Comparison of ENCODE assay signal across 15 cellular contexts in genomic region chr4:151458148-151458547, GRCh38. TPM values are rescaled to one million over a fixed set of nuclear protein-coding genes. Genes with fewer than 3 reads are reported as not detected.
DNase-seq lines count a peak whose midpoint lies in the region; ATAC-seq, FAIRE-seq and TF ChIP-seq lines count a peak whose summit lies in the region.
"Had no signal": no experiment of that assay in that cellular context is flagged by ENCODE, and none has a peak within 500 bp of the region (broad histone marks: within the 10 kb centered on the region; RNA-seq: fewer than 3 reads in every experiment).

No MANE protein-coding gene starts in this region.

- TF ChIP-seq POLR2A in stomach (IDR thresholded peaks at IDR 0.05): no peak

- H3K27me3 ChIP-seq in bronchial epithelial cell (ENCODE audit: control insufficient read depth, insufficient read depth, low read length) (no peaks in the 10 kb centered on the region), stomach (no peaks in the 10 kb centered on the region), upper lobe of right lung (no peaks in the 10 kb centered on the region), colonic mucosa (no peaks in the 10 kb centered on the region)

- DNase-seq in bronchial epithelial cell (ENCODE audit: low read depth) (peak; percentile 6), nephron progenitor cell (no peak), stomach (no peak), upper lobe of right lung (no peak), NCI-H345 (lab: John Stamatoyannopoulos, UW) (no peak), NCI-H1694 treated with DMSO at 0.1 percent for 48 hours (lab: John Stamatoyannopoulos, UW) (no peak), colonic mucosa (no peak)
- DNase-seq: Calu3; CD4-positive, alpha-beta T cell; HCEC 1CT; NCI-H1436 treated with DMSO at 0.1 percent for 48 hours; NCI-H2081 had no signal

- H3K36me3 ChIP-seq in bronchial epithelial cell (ENCODE audit: control insufficient read depth, insufficient read depth, low read length) (no peaks in the 10 kb centered on the region), stomach (no peaks in the 10 kb centered on the region), upper lobe of right lung (no peaks in the 10 kb centered on the region), colonic mucosa (no peaks in the 10 kb centered on the region)

- H3K36me3 Mint-ChIP-seq in nephron progenitor cell (ENCODE audit: low read depth): no peaks in the 10 kb centered on the region

- no peak overlapping the region for H3K9ac ChIP-seq in colonic mucosa (ENCODE audit: low read depth in 2 of 2, low read length in 2 of 2)

- H3K9me3 Mint-ChIP-seq in nephron progenitor cell: no peaks in the 10 kb centered on the region
- H3K9me3 Mint-ChIP-seq: CD4-positive, alpha-beta T cell had no signal

- H3K9me3 ChIP-seq in stomach (no peaks in the 10 kb centered on the region), upper lobe of right lung (no peaks in the 10 kb centered on the region), colonic mucosa (no peaks in the 10 kb centered on the region)

- TF ChIP-seq EP300 in stomach (IDR thresholded peaks at IDR 0.05): no peak

- no peak for ATAC-seq in upper lobe of right lung

- H3K4me1 ChIP-seq in stomach (peaks cover 0 to 17% (median 10%) of the 10 kb centered on the region in 4 donors), upper lobe of right lung (no peaks in the 10 kb centered on the region), colonic mucosa (no peaks in the 10 kb centered on the region)

- intact Hi-C loops in stomach (cut with DNase I; ENCODE audit: low total_unique reads) (no loop called here), upper lobe of right lung (cut with DNase I) (no loop called here), colonic mucosa (cut with DNase I) (no loop called here)

- H3K27ac Mint-ChIP-seq in nephron progenitor cell: peak overlapping the region; percentile 95
- H3K27ac Mint-ChIP-seq: B cell; CD4-positive, alpha-beta T cell had no signal

- peaks cover 3% of the 10 kb centered on the region for H3K27me3 Mint-ChIP-seq in nephron progenitor cell (ENCODE audit: low read depth, poor library complexity)

- H3K4me3 ChIP-seq in bronchial epithelial cell (ENCODE audit: low read depth, low read length) (no peak overlapping the region), stomach (no peak overlapping the region), upper lobe of right lung (no peak overlapping the region), colonic mucosa (no peak overlapping the region)

- FAIRE-seq in bronchial epithelial cell (lab: Jason Lieb, UNC): no peak

- WGBS in stomach, 5 donors: 94 to 100% (median 97%) methylated on average over 1 of the region's 1 CpG

- H3K27ac ChIP-seq in VCaP: peak overlapping the region; percentile 89
- H3K27ac ChIP-seq in stomach: peak overlapping the region in 3 of 5 donors; percentile 31 to 62 (median 43)
- H3K27ac ChIP-seq in upper lobe of right lung: no peak overlapping the region
- no peak overlapping the region for H3K27ac ChIP-seq in colonic mucosa

- peaks cover 46% of the 10 kb centered on the region for H3K4me1 Mint-ChIP-seq in nephron progenitor cell
- H3K4me1 Mint-ChIP-seq: B cell had no signal

- no peak overlapping the region for H3K4me3 Mint-ChIP-seq in nephron progenitor cell
- H3K4me3 Mint-ChIP-seq: B cell; CD4-positive, alpha-beta T cell had no signal

- TF ChIP-seq CTCF in VCaP (conservative IDR thresholded peaks at IDR 0.05) (no peak), bronchial epithelial cell (IDR thresholded peaks at IDR 0.05; ENCODE audit: insufficient read depth, low read length, severe bottlenecking) (no peak), nephron progenitor cell (IDR thresholded peaks at IDR 0.05) (no peak), stomach (IDR thresholded peaks at IDR 0.05) (no peak), upper lobe of right lung (IDR thresholded peaks at IDR 0.05) (no peak), colonic mucosa (IDR thresholded peaks at IDR 0.05) (no peak)

RNA-seq across cellular contexts. Expression of gene FHIP1A, which starts 49.2 kb away (rescaled TPM):
- total RNA-seq in bronchial epithelial cell: 20.8 and 25.2 TPM in 2 replicates
- 100 to 1,000 TPM in 1 of 5 donors, 10 to 100 TPM in 4; 11.6 to 177 (median 17.6) TPM for total RNA-seq in stomach
- polyA plus RNA-seq in stomach: 1 to 10 TPM in 1 of 3 donors, under 1 TPM in 2; 0.90 to 1.1 (median 1.00) TPM
- total RNA-seq in upper lobe of right lung: 18.4 TPM
- 10 to 100 TPM; 31.5 to 33.4 TPM for total RNA-seq in colonic mucosa
- polyA plus RNA-seq: AG04450 had no signal

Comparison
In these comparisons a context has a peak if more than half of its experiments do, and no peak if none do; other contexts are left out.
1. H3K27ac ChIP-seq: peak in VCaP (single experiment) and stomach (3 of 5); none in upper lobe of right lung (single experiment) and colonic mucosa (single experiment).